In genomic region chr22:50562523-50563409, GRCh38 we compare ENCODE assay signal across 1 cellular context.
A peak's percentile ranks its signal among the peaks of the same experiment; 100 is the strongest.
TF ChIP-seq lines count a peak whose summit lies in the region.

A gene with protein sequence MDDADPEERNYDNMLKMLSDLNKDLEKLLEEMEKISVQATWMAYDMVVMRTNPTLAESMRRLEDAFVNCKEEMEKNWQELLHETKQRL (minus strand): TSS chr22:50562919. CDS start chr22:50556405, 6,514 bp downstream.

TF ChIP-seq in HepG2, 621 proteins besides CTCF, POLR2A, EP300 and RAD21 (continued from another document):
- TF ChIP-seq, protein P1, sequence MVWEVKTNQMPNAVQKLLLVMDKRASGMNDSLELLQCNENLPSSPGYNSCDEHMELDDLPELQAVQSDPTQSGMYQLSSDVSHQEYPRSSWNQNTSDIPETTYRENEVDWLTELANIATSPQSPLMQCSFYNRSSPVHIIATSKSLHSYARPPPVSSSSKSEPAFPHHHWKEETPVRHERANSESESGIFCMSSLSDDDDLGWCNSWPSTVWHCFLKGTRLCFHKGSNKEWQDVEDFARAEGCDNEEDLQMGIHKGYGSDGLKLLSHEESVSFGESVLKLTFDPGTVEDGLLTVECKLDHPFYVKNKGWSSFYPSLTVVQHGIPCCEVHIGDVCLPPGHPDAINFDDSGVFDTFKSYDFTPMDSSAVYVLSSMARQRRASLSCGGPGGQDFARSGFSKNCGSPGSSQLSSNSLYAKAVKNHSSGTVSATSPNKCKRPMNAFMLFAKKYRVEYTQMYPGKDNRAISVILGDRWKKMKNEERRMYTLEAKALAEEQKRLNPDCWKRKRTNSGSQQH (CRISPR knock-in tag; IDR thresholded peaks at IDR 0.05; ENCODE audit: low read depth), result peak; percentile 63; the same call in 1 of the 2 replicates
- TF ChIP-seq, protein P2, sequence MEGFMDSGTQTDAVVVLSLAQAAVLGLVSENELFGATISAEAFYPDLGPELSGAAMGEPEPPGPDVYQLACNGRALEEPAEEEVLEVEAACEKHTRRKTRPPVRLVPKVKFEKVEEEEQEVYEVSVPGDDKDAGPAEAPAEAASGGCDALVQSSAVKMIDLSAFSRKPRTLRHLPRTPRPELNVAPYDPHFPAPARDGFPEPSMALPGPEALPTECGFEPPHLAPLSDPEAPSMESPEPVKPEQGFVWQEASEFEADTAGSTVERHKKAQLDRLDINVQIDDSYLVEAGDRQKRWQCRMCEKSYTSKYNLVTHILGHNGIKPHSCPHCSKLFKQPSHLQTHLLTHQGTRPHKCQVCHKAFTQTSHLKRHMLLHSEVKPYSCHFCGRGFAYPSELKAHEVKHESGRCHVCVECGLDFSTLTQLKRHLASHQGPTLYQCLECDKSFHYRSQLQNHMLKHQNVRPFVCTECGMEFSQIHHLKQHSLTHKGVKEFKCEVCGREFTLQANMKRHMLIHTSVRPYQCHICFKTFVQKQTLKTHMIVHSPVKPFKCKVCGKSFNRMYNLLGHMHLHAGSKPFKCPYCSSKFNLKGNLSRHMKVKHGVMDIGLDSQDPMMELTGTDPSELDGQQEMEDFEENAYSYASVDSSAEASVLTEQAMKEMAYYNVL (CRISPR knock-in tag; IDR thresholded peaks at IDR 0.05; ENCODE audit: borderline replicate concordance), result no peak
- TF ChIP-seq, protein P3, sequence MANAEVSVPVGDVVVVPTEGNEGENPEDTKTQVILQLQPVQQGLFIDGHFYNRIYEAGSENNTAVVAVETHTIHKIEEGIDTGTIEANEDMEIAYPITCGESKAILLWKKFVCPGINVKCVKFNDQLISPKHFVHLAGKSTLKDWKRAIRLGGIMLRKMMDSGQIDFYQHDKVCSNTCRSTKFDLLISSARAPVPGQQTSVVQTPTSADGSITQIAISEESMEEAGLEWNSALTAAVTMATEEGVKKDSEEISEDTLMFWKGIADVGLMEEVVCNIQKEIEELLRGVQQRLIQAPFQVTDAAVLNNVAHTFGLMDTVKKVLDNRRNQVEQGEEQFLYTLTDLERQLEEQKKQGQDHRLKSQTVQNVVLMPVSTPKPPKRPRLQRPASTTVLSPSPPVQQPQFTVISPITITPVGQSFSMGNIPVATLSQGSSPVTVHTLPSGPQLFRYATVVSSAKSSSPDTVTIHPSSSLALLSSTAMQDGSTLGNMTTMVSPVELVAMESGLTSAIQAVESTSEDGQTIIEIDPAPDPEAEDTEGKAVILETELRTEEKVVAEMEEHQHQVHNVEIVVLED (CRISPR knock-in tag; IDR thresholded peaks at IDR 0.05; ENCODE audit: borderline replicate concordance), result no peak; the same call in 1 of the 2 replicates
- TF ChIP-seq HOXA3 (CRISPR knock-in tag; IDR thresholded peaks at IDR 0.05) (peak; percentile 76), ATM (IDR thresholded peaks at IDR 0.05; ENCODE audit: borderline replicate concordance) (no peak), HNRNPUL1 (IDR thresholded peaks at IDR 0.05; ENCODE audit: low read depth, low read length) (no peak), TFAP4 (IDR thresholded peaks at IDR 0.05; ENCODE audit: borderline replicate concordance, low read depth) (no peak), PPARG (CRISPR knock-in tag; conservative IDR thresholded peaks at IDR 0.05) (peak; percentile 42; the same call in 1 of the 2 replicates), SATB2 (CRISPR knock-in tag; IDR thresholded peaks at IDR 0.05) (no peak), CBX2 (IDR thresholded peaks at IDR 0.05; ENCODE audit: low read depth, low read length) (no peak), CBX2 (CRISPR knock-in tag; IDR thresholded peaks at IDR 0.05; ENCODE audit: low read depth) (no peak), PTBP1 (IDR thresholded peaks at IDR 0.05; ENCODE audit: low read depth, low read length, poor library complexity, severe bottlenecking) (no peak), NFYB (CRISPR knock-in tag; IDR thresholded peaks at IDR 0.05) (peak; percentile 83), FOXK1 (CRISPR knock-in tag; IDR thresholded peaks at IDR 0.05; ENCODE audit: borderline replicate concordance, low read depth) (0 out of 2 replicates have a peak, but pooled peaks have one; percentile 50)
- TF ChIP-seq, protein P4, sequence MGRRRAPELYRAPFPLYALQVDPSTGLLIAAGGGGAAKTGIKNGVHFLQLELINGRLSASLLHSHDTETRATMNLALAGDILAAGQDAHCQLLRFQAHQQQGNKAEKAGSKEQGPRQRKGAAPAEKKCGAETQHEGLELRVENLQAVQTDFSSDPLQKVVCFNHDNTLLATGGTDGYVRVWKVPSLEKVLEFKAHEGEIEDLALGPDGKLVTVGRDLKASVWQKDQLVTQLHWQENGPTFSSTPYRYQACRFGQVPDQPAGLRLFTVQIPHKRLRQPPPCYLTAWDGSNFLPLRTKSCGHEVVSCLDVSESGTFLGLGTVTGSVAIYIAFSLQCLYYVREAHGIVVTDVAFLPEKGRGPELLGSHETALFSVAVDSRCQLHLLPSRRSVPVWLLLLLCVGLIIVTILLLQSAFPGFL (CRISPR knock-in tag; IDR thresholded peaks at IDR 0.05), result no peak
